In the genomic region with DNA sequence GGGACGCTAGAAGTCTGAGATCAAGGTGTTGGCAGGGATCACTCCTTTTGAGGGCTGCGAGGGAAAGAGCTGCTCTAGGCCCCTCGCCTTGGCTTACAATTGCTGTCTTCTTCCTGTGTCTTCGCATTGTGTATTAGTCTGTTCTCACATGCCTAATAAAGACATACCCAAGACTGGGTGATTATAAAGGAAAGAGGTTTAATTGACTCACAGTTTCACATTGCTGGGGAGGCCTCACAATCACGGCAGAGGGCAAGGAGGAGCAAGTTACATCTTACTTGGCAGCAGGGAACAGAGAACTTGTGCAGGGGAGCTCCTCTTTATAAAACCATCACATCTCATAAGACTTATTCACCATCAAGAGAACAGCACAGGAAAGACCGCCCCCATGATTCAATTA, we compare ENCODE assay signal across 18 cellular contexts.
"Had no signal": no experiment of that assay in that cellular context is flagged by ENCODE, and none has a peak within 500 bp of the region (broad histone marks: within the 10 kb centered on the region; RNA-seq: fewer than 3 reads in every experiment).

No MANE protein-coding gene starts in this region.

- H3K27me3 ChIP-seq: ascending aorta, colonic mucosa, upper lobe of right lung had no signal

- DNase-seq: activated CD4-positive, alpha-beta T cell treated with anti-CD3 and anti-CD28 coated beads, Interleukin-2, amount 10 ng/mL, durations not matched to agents 7 days and 5 days; activated gamma-delta T cell treated with Interleukin-2 at 50 U/mL for 16 hours; activated T-cell treated with anti-CD3 and anti-CD28 coated beads, Interleukin-2, amount 50 U/mL, for 48 hours; colonic mucosa; endodermal cell; foreskin fibroblast; hippocampal formation; left colon; lower lobe of right lung; stimulated activated CD4-positive, alpha-beta T cell treated with anti-CD3 and anti-CD28 coated beads, Interleukin-4, amount 100 ng/mL, for 24 hours; upper lobe of right lung; WERI-Rb-1 had no signal

- H3K9me3 ChIP-seq: ascending aorta, colonic mucosa, lower lobe of right lung, upper lobe of right lung had no signal

- H3K4me3 Mint-ChIP-seq: activated CD4-positive, alpha-beta T cell treated with anti-CD3 and anti-CD28 coated beads, Interleukin-2, amount 10 ng/mL, durations not matched to agents 7 days and 5 days; central memory CD8-positive, alpha-beta T cell; endodermal cell; stimulated activated memory B cell treated with anti-CD40 and anti-IgM and Interleukin-4, amounts not matched to agents 10 μg/mL and 1 μg/mL and 100 μg/mL, for 72 hours had no signal

- ATAC-seq: left colon; lower lobe of right lung; stimulated activated memory B cell treated with anti-CD40 and anti-IgM and Interleukin-4, amounts not matched to agents 10 μg/mL and 1 μg/mL and 100 μg/mL, for 72 hours; upper lobe of right lung had no signal

- H3K27ac Mint-ChIP-seq: activated CD4-positive, alpha-beta T cell treated with anti-CD3 and anti-CD28 coated beads, Interleukin-2, amount 10 ng/mL, durations not matched to agents 7 days and 5 days; endodermal cell; progenitor cell of endocrine pancreas; stimulated activated memory B cell treated with anti-CD40 and anti-IgM and Interleukin-4, amounts not matched to agents 10 μg/mL and 1 μg/mL and 100 μg/mL, for 72 hours had no signal

- H3K9me3 Mint-ChIP-seq: central memory CD8-positive, alpha-beta T cell; stimulated activated memory B cell treated with anti-CD40 and anti-IgM and Interleukin-4, amounts not matched to agents 10 μg/mL and 1 μg/mL and 100 μg/mL, for 72 hours had no signal

- H3K4me3 ChIP-seq: ascending aorta, colonic mucosa, lower lobe of right lung, SK-N-MC, upper lobe of right lung had no signal

- H3K4me1 ChIP-seq: ascending aorta, colonic mucosa, upper lobe of right lung had no signal

- H3K27me3 Mint-ChIP-seq: activated CD4-positive, alpha-beta T cell treated with anti-CD3 and anti-CD28 coated beads, Interleukin-2, amount 10 ng/mL, durations not matched to agents 7 days and 5 days; central memory CD8-positive, alpha-beta T cell; progenitor cell of endocrine pancreas; stimulated activated memory B cell treated with anti-CD40 and anti-IgM and Interleukin-4, amounts not matched to agents 10 μg/mL and 1 μg/mL and 100 μg/mL, for 72 hours had no signal

- H3K27ac ChIP-seq: ascending aorta, colonic mucosa, epithelial cell of prostate, lower lobe of right lung, SK-N-MC, upper lobe of right lung, WERI-Rb-1 had no signal

- H3K36me3 ChIP-seq: ascending aorta, colonic mucosa, lower lobe of right lung, upper lobe of right lung, WERI-Rb-1 had no signal
